ENCODE assay signal across 11 cellular contexts in the genomic region with DNA sequence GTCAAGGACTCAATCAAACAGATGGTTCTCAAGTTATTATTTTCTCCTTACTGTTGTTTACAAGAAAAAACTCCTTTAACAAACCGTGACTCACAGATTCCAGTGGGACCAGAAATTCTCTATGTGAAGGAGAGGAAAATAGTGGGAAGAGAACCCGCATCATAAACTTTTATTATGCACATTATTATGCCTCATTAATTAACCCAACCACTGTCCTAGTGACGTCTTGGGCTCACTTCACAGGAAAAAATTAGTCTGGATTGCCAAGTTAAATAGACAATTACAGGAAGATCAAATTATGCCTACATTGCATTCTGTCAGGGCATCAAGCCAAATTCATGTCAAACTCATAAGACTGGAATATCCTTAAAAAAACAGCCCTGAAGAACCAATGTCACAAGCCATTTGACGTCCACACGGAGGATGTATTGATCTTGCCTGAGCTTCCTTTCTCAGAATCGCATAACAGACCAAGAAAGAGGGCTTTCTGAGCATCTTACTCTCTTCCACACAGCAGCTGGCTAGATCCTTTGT.
A peak's percentile ranks its signal among the peaks of the same experiment; 100 is the strongest.
DNase-seq lines count a peak whose midpoint lies in the region; ATAC-seq and TF ChIP-seq lines count a peak whose summit lies in the region.
"Had no signal": no experiment of that assay in that cellular context is flagged by ENCODE, and none has a peak within 500 bp of the region (broad histone marks: within the 10 kb centered on the region; RNA-seq: fewer than 3 reads in every experiment).

No MANE protein-coding gene starts in this region.

- in situ Hi-C loops in brain microvascular endothelial cell (cut with HindIII; ENCODE audit: low pct_ligation_motif_present, low sequenced_read_pairs): no loop called here

- ATAC-seq in HG03139 (IDR thresholded peaks at IDR 0.05; ENCODE audit: unreplicated experiment) (no peak), HG03439 (IDR thresholded peaks at IDR 0.05; ENCODE audit: unreplicated experiment) (no peak), HG03175 (IDR thresholded peaks at IDR 0.05; ENCODE audit: unreplicated experiment) (no peak)
- ATAC-seq: activated CD4-positive, CD25-positive, alpha-beta regulatory T cell treated with anti-CD3 and anti-CD28 coated beads, Interleukin-2, amount 50 U/mL, for 24 hours; naive thymus-derived CD4-positive, alpha-beta T cell had no signal

- no peaks in the 10 kb centered on the region for H3K36me3 ChIP-seq in brain microvascular endothelial cell (replicated peaks)

- H3K27me3 ChIP-seq in brain microvascular endothelial cell (replicated peaks): no peaks in the 10 kb centered on the region

- no peak overlapping the region for H3K27ac ChIP-seq in brain microvascular endothelial cell

- DNase-seq in EL (peak; percentile 61), NCI-H2029 (lab: John Stamatoyannopoulos, UW) (peak; percentile 44), brain microvascular endothelial cell (peak; percentile 2), myocyte (ENCODE audit: low read depth) (peak; percentile 30), NOMO-1 treated with DMSO at 0.1 percent for 48 hours (lab: John Stamatoyannopoulos, UW; ENCODE audit: unreplicated experiment) (no peak)
- DNase-seq: foreskin melanocyte; naive thymus-derived CD4-positive, alpha-beta T cell had no signal

- H3K4me3 ChIP-seq in brain microvascular endothelial cell (ENCODE audit: low read depth, low read length): no peak overlapping the region

- no peak for TF ChIP-seq CTCF in brain microvascular endothelial cell (IDR thresholded peaks at IDR 0.05; ENCODE audit: low read depth, low read length, missing control alignments)
